In the genomic region with DNA sequence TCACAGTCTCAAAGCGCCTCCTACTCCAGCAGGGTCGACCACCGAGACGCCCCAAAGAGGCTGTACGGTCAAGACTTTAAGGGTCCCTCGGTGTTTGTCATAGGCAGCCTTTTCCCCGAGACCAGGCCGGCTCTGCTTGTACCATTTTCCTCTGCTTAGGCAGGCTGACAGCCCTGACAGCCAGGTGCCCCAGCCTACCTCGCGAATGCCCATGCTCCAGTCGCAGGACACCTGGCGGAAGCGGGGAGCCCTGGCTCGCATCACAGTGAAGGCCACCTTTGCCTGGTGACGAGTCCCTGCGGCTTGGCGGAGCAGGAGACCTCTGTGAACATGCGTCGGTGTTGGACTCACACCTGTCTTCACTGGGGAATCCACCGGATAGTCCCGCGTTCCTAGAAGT, we compare ENCODE assay signal across 20 cellular contexts.
"Had no signal": no experiment of that assay in that cellular context is flagged by ENCODE, and none has a peak within 500 bp of the region (broad histone marks: within the 10 kb centered on the region; RNA-seq: fewer than 3 reads in every experiment).

No MANE protein-coding gene starts in this region.

- H3K4me3 ChIP-seq: left lung, psoas muscle, right lobe of liver, smooth muscle cell, testis had no signal

- H3K27ac ChIP-seq: left lung, psoas muscle, right lobe of liver, testis had no signal

- H3K36me3 ChIP-seq: left lung, right lobe of liver had no signal

- ATAC-seq: esophagus mucosa; left lung; psoas muscle; right lobe of liver; stimulated activated naive CD8-positive, alpha-beta T cell treated with anti-CD3 and anti-CD28 coated beads, Interleukin-15, amount 100 ng/mL, for 72 hours; T-helper 17 cell had no signal

- H3K9me3 Mint-ChIP-seq: memory B cell had no signal

- DNase-seq: activated CD4-positive, alpha-beta T cell treated with anti-CD3 and anti-CD28 coated beads, Interleukin-2, amount 10 ng/mL, durations not matched to agents 7 days and 5 days; activated CD4-positive, CD25-positive, alpha-beta regulatory T cell; activated naive CD4-positive, alpha-beta T cell treated with anti-CD3 and anti-CD28 coated beads, Interleukin-2, amount 50 U/mL, for 16 hours; activated T-cell treated with anti-CD3 and anti-CD28 coated beads, Interleukin-2, amount 50 U/mL, for 1 hour; kidney; left lung; nucleus accumbens; psoas muscle; right lobe of liver; stimulated activated naive CD8-positive, alpha-beta T cell treated with anti-CD3 and anti-CD28 coated beads, Interleukin-15, amount 100 ng/mL, for 72 hours; T-helper 17 cell; testis had no signal

- H3K27me3 ChIP-seq: right lobe of liver, testis had no signal

- H3K36me3 Mint-ChIP-seq: memory B cell had no signal

- H3K9me3 ChIP-seq: psoas muscle, right lobe of liver, testis had no signal

- H3K4me1 Mint-ChIP-seq: nephron had no signal

- H3K4me2 ChIP-seq: smooth muscle cell had no signal

- H3K27ac Mint-ChIP-seq: activated CD4-positive, alpha-beta T cell treated with anti-CD3 and anti-CD28 coated beads, Interleukin-2, amount 10 ng/mL, durations not matched to agents 7 days and 5 days; activated T-helper 2 cell treated with anti-CD3 and anti-CD28 coated beads, Interferon-gamma antibody, Interleukin-2, Interleukin-4, amounts not matched to agents 10 μg/mL and 5 μg/mL and 100 μg/mL, durations not matched to agents 14 hours and 24 hours and 36 hours; memory B cell; nephron; stimulated activated naive CD8-positive, alpha-beta T cell treated with anti-CD3 and anti-CD28 coated beads, Interleukin-15, amount 100 ng/mL, for 72 hours; T-helper 17 cell had no signal

- H3K4me3 Mint-ChIP-seq: activated CD4-positive, alpha-beta T cell treated with anti-CD3 and anti-CD28 coated beads, Interleukin-2, amount 10 ng/mL, durations not matched to agents 7 days and 5 days; memory B cell; nephron; stimulated activated naive CD8-positive, alpha-beta T cell treated with anti-CD3 and anti-CD28 coated beads, Interleukin-15, amount 100 ng/mL, for 72 hours; T-helper 17 cell had no signal

- H3K27me3 Mint-ChIP-seq: activated CD4-positive, alpha-beta T cell treated with anti-CD3 and anti-CD28 coated beads, Interleukin-2, amount 10 ng/mL, durations not matched to agents 7 days and 5 days had no signal

- H3K4me1 ChIP-seq: left lung, psoas muscle, right lobe of liver, testis had no signal

- FAIRE-seq: astrocyte, bronchial epithelial cell, kidney, TTC549 had no signal
